In the genomic region with DNA sequence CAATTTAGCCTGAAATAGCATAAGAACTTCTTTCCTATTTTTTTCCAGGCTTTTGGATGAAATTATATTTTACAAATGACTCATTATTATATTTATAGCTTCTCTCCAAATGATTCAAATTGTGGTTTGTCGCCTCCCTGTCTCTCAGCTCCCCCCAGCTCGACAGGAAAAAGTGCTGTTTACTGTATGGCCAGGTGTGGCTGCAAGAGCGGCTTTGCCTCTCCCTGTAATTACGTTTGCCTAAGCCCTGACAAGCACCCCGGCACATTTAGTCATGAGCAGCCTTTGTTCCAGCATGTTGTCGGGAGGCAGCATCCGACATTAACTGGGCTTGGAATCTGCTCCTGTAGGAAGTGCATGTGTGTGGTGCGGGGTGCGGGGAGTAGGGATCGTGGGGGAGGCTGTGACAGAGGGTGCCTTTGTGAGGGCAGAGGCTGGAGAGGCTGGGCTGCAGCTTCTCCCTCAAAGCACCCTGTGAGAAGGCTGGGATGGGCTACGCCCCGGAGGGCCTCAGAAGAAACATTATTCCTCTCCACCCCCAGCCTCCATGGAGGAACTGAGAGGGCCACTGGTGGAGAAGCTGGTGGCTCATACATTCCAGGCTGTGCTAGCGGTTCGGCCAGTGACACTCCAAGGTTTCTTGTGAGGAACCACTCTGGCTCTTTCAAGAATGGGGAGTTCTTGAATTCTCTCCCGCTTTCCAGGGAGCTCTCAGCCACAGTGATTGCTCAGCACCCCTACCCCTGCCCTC, we compare ENCODE assay signal across 8 cellular contexts. TPM values are rescaled to one million over a fixed set of nuclear protein-coding genes. Genes with fewer than 3 reads are reported as not detected.
DNase-seq lines count a peak whose midpoint lies in the region; ATAC-seq, FAIRE-seq and TF ChIP-seq lines count a peak whose summit lies in the region.

No MANE protein-coding gene starts in this region.

- CTCF ChIA-PET in activated CD4-positive, alpha-beta T cell treated with anti-CD3 and anti-CD28 coated beads for 36 hours (lab: Charles Lee): interaction anchor here (0.7 to 2.9 kb wide), 6 partner anchors 8 to 409 kb away, joined by 3 to 11 read pairs (median 4); a partner anchor contains a TSS

- peak overlapping the region; percentile 73 for H3K27ac ChIP-seq in astrocyte (ENCODE audit: low read depth, low read length)

- H3K4me1 ChIP-seq in astrocyte (ENCODE audit: insufficient read depth, low read length): peaks cover 41% of the 10 kb centered on the region

- POLR2A ChIA-PET in activated CD4-positive, alpha-beta T cell treated with anti-CD3 and anti-CD28 coated beads for 36 hours (lab: Charles Lee): no interaction called here

- FAIRE-seq in astrocyte (lab: Jason Lieb, UNC): no peak

- peak; percentile 89 for ATAC-seq in activated CD4-positive, alpha-beta T cell treated with anti-CD3 and anti-CD28 coated beads for 36 hours
- ATAC-seq in stimulated activated naive CD8-positive, alpha-beta T cell treated with anti-CD3 and anti-CD28 coated beads, Interleukin-15, Interleukin-2, amounts not matched to agents 100 U/mL and 50 U/mL, for 24 hours: peak; percentile 65

- H3K9me3 ChIP-seq in astrocyte (ENCODE audit: insufficient read depth, low read depth, low read length): no peaks in the 10 kb centered on the region

- intact Hi-C loops in activated CD4-positive, alpha-beta T cell treated with anti-CD3 and anti-CD28 coated beads for 36 hours (cut with DNase I, micrococcal nuclease): no loop called here
- intact Hi-C loops in activated T-helper 2 cell treated with anti-CD3 and anti-CD28 coated beads, Interferon-gamma antibody, Interleukin-2, Interleukin-4, amounts not matched to agents 10 μg/mL and 5 μg/mL and 100 μg/mL, durations not matched to agents 14 hours and 24 hours and 36 hours (cut with micrococcal nuclease): no loop called here

- no peaks in the 10 kb centered on the region for H3K27me3 ChIP-seq in astrocyte (ENCODE audit: insufficient read depth, low read length)

- peaks cover 3% of the 10 kb centered on the region for H3K9me3 Mint-ChIP-seq in activated CD4-positive, alpha-beta T cell treated with anti-CD3 and anti-CD28 coated beads for 36 hours (ENCODE audit: low read depth)
- H3K9me3 Mint-ChIP-seq in astrocyte (ENCODE audit: unreplicated experiment): peaks cover 3% of the 10 kb centered on the region
- H3K9me3 Mint-ChIP-seq in activated T-helper 2 cell treated with anti-CD3 and anti-CD28 coated beads, Interferon-gamma antibody, Interleukin-2, Interleukin-4, amounts not matched to agents 10 μg/mL and 5 μg/mL and 100 μg/mL, durations not matched to agents 14 hours and 24 hours and 36 hours: no peaks in the 10 kb centered on the region

- peak overlapping the region; percentile 64 for H3K9ac ChIP-seq in astrocyte (ENCODE audit: low read length)

- H4K20me1 ChIP-seq in astrocyte (ENCODE audit: insufficient read depth, low read length): no peaks in the 10 kb centered on the region

- no peaks in the 10 kb centered on the region for H3K79me2 ChIP-seq in astrocyte (ENCODE audit: insufficient read depth, low read length)

- peak; percentile 59 for DNase-seq in activated CD4-positive, alpha-beta T cell treated with anti-CD3 and anti-CD28 coated beads for 36 hours
- DNase-seq in activated CD4-positive, alpha-beta T cell treated with anti-CD3 and anti-CD28 coated beads for 1 hour: no peak
- DNase-seq in NCI-H524 treated with DMSO at 0.1 percent for 48 hours (lab: John Stamatoyannopoulos, UW): peak; percentile 11
- peak; percentile 80 for DNase-seq in astrocyte (ENCODE audit: low read depth)
- peak; percentile 47 for DNase-seq in iris pigment epithelial cell (ENCODE audit: low read depth)
- DNase-seq in stimulated activated naive CD8-positive, alpha-beta T cell treated with anti-CD3 and anti-CD28 coated beads, Interleukin-15, Interleukin-2, amounts not matched to agents 100 U/mL and 50 U/mL, for 24 hours: no peak
- DNase-seq in activated CD8-positive, alpha-beta memory T cell treated with anti-CD3 and anti-CD28 coated beads, Interleukin-2, amount 50 U/mL, for 48 hours: no peak
- no peak for DNase-seq in activated T-helper 2 cell treated with anti-CD3 and anti-CD28 coated beads, Interferon-gamma antibody, Interleukin-2, Interleukin-4, amounts not matched to agents 10 μg/mL and 5 μg/mL and 100 μg/mL, durations not matched to agents 14 hours and 24 hours and 36 hours (ENCODE audit: low spot score)

- no peak for TF ChIP-seq CTCF in astrocyte (IDR thresholded peaks at IDR 0.05; ENCODE audit: insufficient read depth, low read depth, low read length)

- peaks cover 2% of the 10 kb centered on the region for H3K27me3 Mint-ChIP-seq in activated CD4-positive, alpha-beta T cell treated with anti-CD3 and anti-CD28 coated beads for 36 hours
- no peaks in the 10 kb centered on the region for H3K27me3 Mint-ChIP-seq in astrocyte (ENCODE audit: low read depth, unreplicated experiment)
- peaks cover 8% of the 10 kb centered on the region for H3K27me3 Mint-ChIP-seq in activated T-helper 2 cell treated with anti-CD3 and anti-CD28 coated beads, Interferon-gamma antibody, Interleukin-2, Interleukin-4, amounts not matched to agents 10 μg/mL and 5 μg/mL and 100 μg/mL, durations not matched to agents 14 hours and 24 hours and 36 hours (ENCODE audit: low read depth)

- peak overlapping the region; percentile 31 for H3K4me3 ChIP-seq in astrocyte (ENCODE audit: insufficient read depth, low read depth, low read length)

- no peaks in the 10 kb centered on the region for H3K36me3 Mint-ChIP-seq in activated CD4-positive, alpha-beta T cell treated with anti-CD3 and anti-CD28 coated beads for 36 hours (ENCODE audit: low read depth)
- no peaks in the 10 kb centered on the region for H3K36me3 Mint-ChIP-seq in astrocyte (ENCODE audit: low read depth, unreplicated experiment)
- no peaks in the 10 kb centered on the region for H3K36me3 Mint-ChIP-seq in activated T-helper 2 cell treated with anti-CD3 and anti-CD28 coated beads, Interferon-gamma antibody, Interleukin-2, Interleukin-4, amounts not matched to agents 10 μg/mL and 5 μg/mL and 100 μg/mL, durations not matched to agents 14 hours and 24 hours and 36 hours (ENCODE audit: low read depth)

- peak overlapping the region; percentile 72 for H2AFZ ChIP-seq in astrocyte (ENCODE audit: low read depth, low read length)

- peaks cover 14% of the 10 kb centered on the region for H3K4me1 Mint-ChIP-seq in activated CD4-positive, alpha-beta T cell treated with anti-CD3 and anti-CD28 coated beads for 36 hours
- peaks cover 30% of the 10 kb centered on the region for H3K4me1 Mint-ChIP-seq in astrocyte (ENCODE audit: low read depth, unreplicated experiment)
- H3K4me1 Mint-ChIP-seq in activated T-helper 2 cell treated with anti-CD3 and anti-CD28 coated beads, Interferon-gamma antibody, Interleukin-2, Interleukin-4, amounts not matched to agents 10 μg/mL and 5 μg/mL and 100 μg/mL, durations not matched to agents 14 hours and 24 hours and 36 hours (ENCODE audit: low read depth): peaks cover 7% of the 10 kb centered on the region

- peak overlapping the region; percentile 84 for H3K4me2 ChIP-seq in astrocyte (ENCODE audit: low read length)

- peak overlapping the region; percentile 37 for H3K27ac Mint-ChIP-seq in activated CD4-positive, alpha-beta T cell treated with anti-CD3 and anti-CD28 coated beads for 36 hours
- H3K27ac Mint-ChIP-seq in astrocyte (ENCODE audit: unreplicated experiment): peak overlapping the region; percentile 63
- no peak overlapping the region for H3K27ac Mint-ChIP-seq in activated T-helper 2 cell treated with anti-CD3 and anti-CD28 coated beads, Interferon-gamma antibody, Interleukin-2, Interleukin-4, amounts not matched to agents 10 μg/mL and 5 μg/mL and 100 μg/mL, durations not matched to agents 14 hours and 24 hours and 36 hours

- no peaks in the 10 kb centered on the region for H3K36me3 ChIP-seq in astrocyte (ENCODE audit: insufficient read depth, low read length)

- H3K4me3 Mint-ChIP-seq in activated CD4-positive, alpha-beta T cell treated with anti-CD3 and anti-CD28 coated beads for 36 hours: no peak overlapping the region
- no peak overlapping the region for H3K4me3 Mint-ChIP-seq in astrocyte (ENCODE audit: unreplicated experiment)
- H3K4me3 Mint-ChIP-seq in activated T-helper 2 cell treated with anti-CD3 and anti-CD28 coated beads, Interferon-gamma antibody, Interleukin-2, Interleukin-4, amounts not matched to agents 10 μg/mL and 5 μg/mL and 100 μg/mL, durations not matched to agents 14 hours and 24 hours and 36 hours (ENCODE audit: low read depth): no peak overlapping the region

RNA-seq across cellular contexts. Expression of a gene that starts 42.1 kb away (rescaled TPM):
- total RNA-seq in activated CD4-positive, alpha-beta T cell treated with anti-CD3 and anti-CD28 coated beads for 36 hours: 10 to 100 TPM; 80.9 to 85.4 TPM
- total RNA-seq in astrocyte: 87.1 and 91.9 TPM in 2 replicates
- total RNA-seq in activated T-helper 2 cell treated with anti-CD3 and anti-CD28 coated beads, Interferon-gamma antibody, Interleukin-2, Interleukin-4, amounts not matched to agents 10 μg/mL and 5 μg/mL and 100 μg/mL, durations not matched to agents 14 hours and 24 hours and 36 hours: 62.5 and 65.2 TPM in 2 replicates

RNA-seq across cellular contexts. Expression of a gene that starts 52.8 kb away (rescaled TPM):
- total RNA-seq in activated CD4-positive, alpha-beta T cell treated with anti-CD3 and anti-CD28 coated beads for 36 hours: 10 to 100 TPM; 17.8 to 17.9 TPM
- total RNA-seq in astrocyte: 3.2 and 3.4 TPM in 2 replicates
- 10.8 and 12.7 TPM in 2 replicates for total RNA-seq in activated T-helper 2 cell treated with anti-CD3 and anti-CD28 coated beads, Interferon-gamma antibody, Interleukin-2, Interleukin-4, amounts not matched to agents 10 μg/mL and 5 μg/mL and 100 μg/mL, durations not matched to agents 14 hours and 24 hours and 36 hours

Comparison
In these comparisons a context has a peak if more than half of its experiments do, and no peak if none do; other contexts are left out.
1. DNase-seq: peak in activated CD4-positive, alpha-beta T cell treated with anti-CD3 and anti-CD28 coated beads for 36 hours (single experiment), NCI-H524 treated with DMSO at 0.1 percent for 48 hours (single experiment), astrocyte (single experiment) and iris pigment epithelial cell (single experiment); none in activated CD4-positive, alpha-beta T cell treated with anti-CD3 and anti-CD28 coated beads for 1 hour (single experiment), stimulated activated naive CD8-positive, alpha-beta T cell treated with anti-CD3 and anti-CD28 coated beads, Interleukin-15, Interleukin-2, amounts not matched to agents 100 U/mL and 50 U/mL, for 24 hours (single experiment), activated CD8-positive, alpha-beta memory T cell treated with anti-CD3 and anti-CD28 coated beads, Interleukin-2, amount 50 U/mL, for 48 hours (single experiment) and activated T-helper 2 cell treated with anti-CD3 and anti-CD28 coated beads, Interferon-gamma antibody, Interleukin-2, Interleukin-4, amounts not matched to agents 10 μg/mL and 5 μg/mL and 100 μg/mL, durations not matched to agents 14 hours and 24 hours and 36 hours (single experiment).